Comparison of ENCODE assay signal across 18 cellular contexts in genomic region chr3:60770532-60770931, GRCh38.
"Had no signal": no experiment of that assay in that cellular context is flagged by ENCODE, and none has a peak within 500 bp of the region (broad histone marks: within the 10 kb centered on the region; RNA-seq: fewer than 3 reads in every experiment).

No MANE protein-coding gene starts in this region.

- DNase-seq: activated CD4-positive, alpha-beta memory T cell treated with anti-CD3 and anti-CD28 coated beads, Interleukin-2, amount 10 ng/mL, durations not matched to agents 7 days and 5 days; activated CD4-positive, alpha-beta T cell treated with anti-CD3 and anti-CD28 coated beads for 36 hours; activated effector memory CD4-positive, alpha-beta T cell treated with anti-CD3 and anti-CD28 coated beads, Interleukin-2, amount 50 U/mL, for 16 hours; activated T-cell treated with anti-CD3 and anti-CD28 coated beads, Interleukin-2, amount 50 U/mL, for 4 hours; adrenal gland; caudate nucleus; naive thymus-derived CD4-positive, alpha-beta T cell; pancreas; stimulated activated CD4-positive, alpha-beta T cell treated with anti-CD3 and anti-CD28 coated beads, Interleukin-12 subunit alpha, Interleukin-12 subunit beta, amount 100 ng/mL, for 4 hours; stimulated activated CD4-positive, alpha-beta T cell treated with anti-CD3 and anti-CD28 coated beads, Interleukin-2, amount 100 ng/mL, for 24 hours; T-helper 1 cell; T1000 had no signal

- H3K27me3 Mint-ChIP-seq: activated CD4-positive, alpha-beta memory T cell treated with anti-CD3 and anti-CD28 coated beads, Interleukin-2, amount 10 ng/mL, durations not matched to agents 7 days and 5 days; activated CD4-positive, alpha-beta T cell treated with anti-CD3 and anti-CD28 coated beads for 36 hours; activated naive CD4-positive, alpha-beta T cell treated with anti-CD3 and anti-CD28 coated beads, Interleukin-2, amount 50 U/mL, for 24 hours; naive thymus-derived CD4-positive, alpha-beta T cell had no signal

- FAIRE-seq: colon, pancreas had no signal

- H3K4me1 Mint-ChIP-seq: activated CD4-positive, alpha-beta memory T cell treated with anti-CD3 and anti-CD28 coated beads, Interleukin-2, amount 10 ng/mL, durations not matched to agents 7 days and 5 days; activated CD4-positive, alpha-beta T cell treated with anti-CD3 and anti-CD28 coated beads for 36 hours; activated naive CD4-positive, alpha-beta T cell treated with anti-CD3 and anti-CD28 coated beads, Interleukin-2, amount 50 U/mL, for 24 hours; naive thymus-derived CD4-positive, alpha-beta T cell had no signal

- H3K9me3 ChIP-seq: adrenal gland, pancreas, vagina had no signal

- ATAC-seq: activated CD4-positive, alpha-beta T cell treated with anti-CD3 and anti-CD28 coated beads for 36 hours; activated T-cell treated with anti-CD3 and anti-CD28 coated beads, Interleukin-2, amount 50 U/mL, for 4 hours; foreskin keratinocyte; naive thymus-derived CD4-positive, alpha-beta T cell had no signal

- H3K4me3 ChIP-seq: adrenal gland, lung, pancreas, vagina had no signal

- H3K4me1 ChIP-seq: adrenal gland, foreskin keratinocyte, pancreas, vagina had no signal

- H3K27ac ChIP-seq: adrenal gland, foreskin keratinocyte, vagina, VCaP had no signal

- H3K27me3 ChIP-seq: adrenal gland, foreskin keratinocyte, pancreas, vagina had no signal

- H3K36me3 ChIP-seq: adrenal gland, pancreas, vagina had no signal

- H3K4me3 Mint-ChIP-seq: activated CD4-positive, alpha-beta memory T cell treated with anti-CD3 and anti-CD28 coated beads, Interleukin-2, amount 10 ng/mL, durations not matched to agents 7 days and 5 days; activated CD4-positive, alpha-beta T cell treated with anti-CD3 and anti-CD28 coated beads for 36 hours; activated naive CD4-positive, alpha-beta T cell treated with anti-CD3 and anti-CD28 coated beads, Interleukin-2, amount 50 U/mL, for 24 hours; activated T-cell treated with anti-CD3 and anti-CD28 coated beads, Interleukin-2, amount 50 U/mL, for 4 hours; naive thymus-derived CD4-positive, alpha-beta T cell had no signal

- H3K27ac Mint-ChIP-seq: activated CD4-positive, alpha-beta memory T cell treated with anti-CD3 and anti-CD28 coated beads, Interleukin-2, amount 10 ng/mL, durations not matched to agents 7 days and 5 days; activated CD4-positive, alpha-beta T cell treated with anti-CD3 and anti-CD28 coated beads for 36 hours; activated naive CD4-positive, alpha-beta T cell treated with anti-CD3 and anti-CD28 coated beads, Interleukin-2, amount 50 U/mL, for 24 hours; naive thymus-derived CD4-positive, alpha-beta T cell had no signal
